Comparison of ENCODE assay signal across 13 cellular contexts in the genomic region with DNA sequence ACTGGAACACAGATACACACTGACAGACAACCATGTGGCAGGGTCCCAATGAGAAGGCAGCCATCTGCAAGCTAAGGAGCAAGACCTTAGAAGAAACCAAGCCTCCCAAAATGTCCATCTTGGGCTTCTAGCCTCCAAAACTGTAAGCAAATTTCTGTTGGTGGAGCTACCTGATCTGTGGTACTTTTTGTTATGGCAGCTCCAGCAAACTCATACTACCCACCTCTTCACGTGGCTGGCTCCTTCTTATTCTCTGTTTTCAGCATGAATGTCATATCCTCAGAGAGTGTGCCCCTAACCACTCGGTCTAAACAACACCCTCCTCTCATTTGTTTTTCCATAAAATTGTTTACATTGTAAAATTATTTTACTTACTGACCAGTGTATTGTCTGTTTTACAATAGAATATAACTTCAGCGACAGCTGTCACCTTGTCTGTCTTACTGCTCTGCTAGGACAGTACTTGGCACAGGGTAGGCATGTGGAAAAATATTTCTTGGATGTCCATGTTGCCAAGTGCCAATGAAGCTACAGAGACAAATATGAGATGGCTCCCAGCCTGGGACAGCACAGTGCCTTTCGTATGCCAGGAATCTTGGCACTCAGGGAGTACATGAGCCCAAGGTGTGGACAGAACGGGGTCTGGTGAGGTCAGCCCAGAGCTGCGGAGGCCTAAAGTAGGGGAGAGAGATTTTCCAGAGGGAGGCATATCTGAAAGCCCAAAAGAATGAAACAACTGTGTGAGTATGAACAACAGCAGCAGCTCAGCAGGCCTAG.
"Had no signal": no experiment of that assay in that cellular context is flagged by ENCODE, and none has a peak within 500 bp of the region (broad histone marks: within the 10 kb centered on the region; RNA-seq: fewer than 3 reads in every experiment).

No MANE protein-coding gene starts in this region.

- H3K4me3 ChIP-seq: mucosa of descending colon, upper lobe of left lung had no signal

- H3K9me3 ChIP-seq: mucosa of descending colon, neutrophil, upper lobe of left lung had no signal

- DNase-seq: activated CD4-positive, alpha-beta T cell treated with anti-CD3 and anti-CD28 coated beads, Interleukin-2, amount 10 ng/mL, durations not matched to agents 7 days and 5 days; activated CD8-positive, alpha-beta memory T cell treated with anti-CD3 and anti-CD28 coated beads, Interleukin-2, amount 50 U/mL, for 48 hours; activated gamma-delta T cell treated with Interleukin-2 at 50 U/mL for 16 hours; activated naive CD8-positive, alpha-beta T cell treated with anti-CD3 and anti-CD28 coated beads for 36 hours; anterior cingulate cortex; effector memory CD4-positive, alpha-beta T cell; foreskin melanocyte; left colon; mucosa of descending colon; natural killer cell had no signal

- ATAC-seq: left colon, mucosa of descending colon, natural killer cell had no signal

- H3K27me3 ChIP-seq: upper lobe of left lung had no signal

- H3K27ac ChIP-seq: neutrophil, parathyroid adenoma, upper lobe of left lung had no signal

- H3K36me3 ChIP-seq: neutrophil, upper lobe of left lung had no signal

- H3K4me1 ChIP-seq: parathyroid adenoma had no signal
